34 cellular contexts compared by ENCODE assay signal in genomic region chr5:176888865-176889165, GRCh38. TPM values are rescaled to one million over a fixed set of nuclear protein-coding genes. Genes with fewer than 3 reads are reported as not detected.
"Had no signal": no experiment of that assay in that cellular context is flagged by ENCODE, and none has a peak within 500 bp of the region (broad histone marks: within the 10 kb centered on the region; RNA-seq: fewer than 3 reads in every experiment).

No MANE protein-coding gene starts in this region.

- H3K27ac ChIP-seq: ascending aorta, breast epithelium, cardiac muscle cell, epithelial cell of prostate, esophagus squamous epithelium, gastroesophageal sphincter, WERI-Rb-1 had no signal

- H3K36me3 Mint-ChIP-seq: activated CD4-positive, alpha-beta memory T cell treated with anti-CD3 and anti-CD28 coated beads for 36 hours; activated naive CD4-positive, alpha-beta T cell treated with anti-CD3 and anti-CD28 coated beads, Interleukin-2, amount 10 ng/mL, durations not matched to agents 7 days and 5 days; activated naive CD4-positive, alpha-beta T cell treated with anti-CD3 and anti-CD28 coated beads, Interleukin-2, amount 50 U/mL, for 72 hours; activated naive CD8-positive, alpha-beta T cell treated with anti-CD3 and anti-CD28 coated beads, Interleukin-2, amount 10 ng/mL, durations not matched to agents 7 days and 5 days; brain had no signal

- H3K36me3 ChIP-seq: ascending aorta, breast epithelium, cardiac muscle cell, esophagus squamous epithelium, gastroesophageal sphincter, WERI-Rb-1 had no signal

- H3K9me3 Mint-ChIP-seq: activated CD4-positive, alpha-beta memory T cell treated with anti-CD3 and anti-CD28 coated beads for 36 hours; activated CD4-positive, alpha-beta T cell treated with anti-CD3 and anti-CD28 coated beads, Interleukin-2, amount 10 ng/mL, durations not matched to agents 24 days and 14 days; activated naive CD4-positive, alpha-beta T cell treated with anti-CD3 and anti-CD28 coated beads, Interleukin-2, amount 10 ng/mL, durations not matched to agents 7 days and 5 days; activated naive CD4-positive, alpha-beta T cell treated with anti-CD3 and anti-CD28 coated beads, Interleukin-2, amount 50 U/mL, for 72 hours; activated naive CD8-positive, alpha-beta T cell treated with anti-CD3 and anti-CD28 coated beads, Interleukin-2, amount 10 ng/mL, durations not matched to agents 7 days and 5 days; activated T-cell treated with anti-CD3 and anti-CD28 coated beads, Interleukin-2, amount 50 U/mL, for 24 hours; activated T-cell treated with anti-CD3 and anti-CD28 coated beads, Interleukin-2, amount 50 U/mL, for 72 hours; brain; central memory CD8-positive, alpha-beta T cell; T-helper 2 cell treated with Interferon-gamma antibody and Interleukin-4, amounts not matched to agents 5 μg/mL and 100 μg/mL, for 36 hours had no signal

- H3K27ac Mint-ChIP-seq: activated CD4-positive, alpha-beta memory T cell treated with anti-CD3 and anti-CD28 coated beads for 36 hours; activated CD4-positive, alpha-beta T cell treated with anti-CD3 and anti-CD28 coated beads for 36 hours; activated CD4-positive, alpha-beta T cell treated with anti-CD3 and anti-CD28 coated beads, Interleukin-2, amount 10 ng/mL, durations not matched to agents 24 days and 14 days; activated naive CD4-positive, alpha-beta T cell treated with anti-CD3 and anti-CD28 coated beads, Interleukin-2, amount 10 ng/mL, durations not matched to agents 7 days and 5 days; activated naive CD4-positive, alpha-beta T cell treated with anti-CD3 and anti-CD28 coated beads, Interleukin-2, amount 50 U/mL, for 72 hours; activated naive CD8-positive, alpha-beta T cell treated with anti-CD3 and anti-CD28 coated beads, Interleukin-2, amount 10 ng/mL, durations not matched to agents 7 days and 5 days; activated T-cell treated with anti-CD3 and anti-CD28 coated beads, Interleukin-2, amount 50 U/mL, for 24 hours; activated T-cell treated with anti-CD3 and anti-CD28 coated beads, Interleukin-2, amount 50 U/mL, for 72 hours; brain; T-helper 17 cell; T-helper 2 cell treated with Interferon-gamma antibody and Interleukin-4, amounts not matched to agents 5 μg/mL and 100 μg/mL, for 36 hours had no signal

- H3K27me3 Mint-ChIP-seq: activated CD4-positive, alpha-beta memory T cell treated with anti-CD3 and anti-CD28 coated beads for 36 hours; activated CD4-positive, alpha-beta T cell treated with anti-CD3 and anti-CD28 coated beads for 36 hours; activated T-cell treated with anti-CD3 and anti-CD28 coated beads, Interleukin-2, amount 50 U/mL, for 24 hours had no signal

- ATAC-seq: activated CD4-positive, alpha-beta T cell treated with anti-CD3 and anti-CD28 coated beads for 36 hours; activated naive CD4-positive, alpha-beta T cell treated with anti-CD3 and anti-CD28 coated beads, Interleukin-2, amount 50 U/mL, for 72 hours; activated T-cell treated with anti-CD3 and anti-CD28 coated beads, Interleukin-2, amount 50 U/mL, for 72 hours; gastroesophageal sphincter; T-helper 17 cell had no signal

- H3K9me3 ChIP-seq: ascending aorta, breast epithelium, esophagus squamous epithelium, gastroesophageal sphincter had no signal

- DNase-seq: activated CD4-positive, alpha-beta memory T cell treated with anti-CD3 and anti-CD28 coated beads for 36 hours; activated CD4-positive, alpha-beta T cell treated with anti-CD3 and anti-CD28 coated beads for 36 hours; activated CD4-positive, alpha-beta T cell treated with anti-CD3 and anti-CD28 coated beads, Interleukin-2, amount 10 ng/mL, durations not matched to agents 24 days and 14 days; activated CD4-positive, CD25-positive, alpha-beta regulatory T cell; activated CD4-positive, CD25-positive, alpha-beta regulatory T cell treated with anti-CD3 and anti-CD28 coated beads, Interleukin-2, amount 50 U/mL, for 72 hours; activated CD8-positive, alpha-beta memory T cell treated with anti-CD3 and anti-CD28 coated beads, Interleukin-2, amount 50 U/mL, for 48 hours; activated gamma-delta T cell; activated naive CD4-positive, alpha-beta T cell; activated naive CD4-positive, alpha-beta T cell treated with anti-CD3 and anti-CD28 coated beads, Interleukin-2, amount 10 ng/mL, durations not matched to agents 7 days and 5 days; activated naive CD8-positive, alpha-beta T cell treated with anti-CD3 and anti-CD28 coated beads, Interleukin-2, amount 10 ng/mL, durations not matched to agents 7 days and 5 days; activated T-cell treated with anti-CD3 and anti-CD28 coated beads for 4 hours; activated T-cell treated with anti-CD3 and anti-CD28 coated beads, Interleukin-2, amount 50 U/mL, for 24 hours; activated T-cell treated with anti-CD3 and anti-CD28 coated beads, Interleukin-2, amount 50 U/mL, for 72 hours; effector CD8-positive, alpha-beta T cell; esophagus squamous epithelium; foreskin melanocyte; T-helper 1 cell; T1000; WERI-Rb-1 had no signal

- H3K4me3 Mint-ChIP-seq: activated CD4-positive, alpha-beta memory T cell treated with anti-CD3 and anti-CD28 coated beads for 36 hours; activated CD4-positive, alpha-beta T cell treated with anti-CD3 and anti-CD28 coated beads for 36 hours; activated CD4-positive, alpha-beta T cell treated with anti-CD3 and anti-CD28 coated beads, Interleukin-2, amount 10 ng/mL, durations not matched to agents 24 days and 14 days; activated naive CD4-positive, alpha-beta T cell treated with anti-CD3 and anti-CD28 coated beads, Interleukin-2, amount 10 ng/mL, durations not matched to agents 7 days and 5 days; activated naive CD8-positive, alpha-beta T cell treated with anti-CD3 and anti-CD28 coated beads, Interleukin-2, amount 10 ng/mL, durations not matched to agents 7 days and 5 days; activated T-cell treated with anti-CD3 and anti-CD28 coated beads, Interleukin-2, amount 50 U/mL, for 24 hours; activated T-cell treated with anti-CD3 and anti-CD28 coated beads, Interleukin-2, amount 50 U/mL, for 72 hours; brain; central memory CD8-positive, alpha-beta T cell; T-helper 17 cell; T-helper 2 cell treated with Interferon-gamma antibody and Interleukin-4, amounts not matched to agents 5 μg/mL and 100 μg/mL, for 36 hours had no signal

- H3K27me3 ChIP-seq: ascending aorta, breast epithelium, cardiac muscle cell had no signal

- H3K4me1 ChIP-seq: ascending aorta, breast epithelium, esophagus squamous epithelium, gastroesophageal sphincter had no signal

- H3K4me3 ChIP-seq: ascending aorta, breast epithelium, cardiac muscle cell, esophagus squamous epithelium, gastroesophageal sphincter had no signal

RNA-seq across cellular contexts. Expression of gene HK3, which starts 10.3 kb away (rescaled TPM):
- total RNA-seq: activated CD4-positive, alpha-beta T cell treated with anti-CD3 and anti-CD28 coated beads for 36 hours; cardiac muscle cell; dermis microvascular lymphatic vessel endothelial cell; endothelial cell of umbilical vein; fibroblast of lung; fibroblast of villous mesenchyme; glomerular endothelial cell had no signal
